In the genomic region with DNA sequence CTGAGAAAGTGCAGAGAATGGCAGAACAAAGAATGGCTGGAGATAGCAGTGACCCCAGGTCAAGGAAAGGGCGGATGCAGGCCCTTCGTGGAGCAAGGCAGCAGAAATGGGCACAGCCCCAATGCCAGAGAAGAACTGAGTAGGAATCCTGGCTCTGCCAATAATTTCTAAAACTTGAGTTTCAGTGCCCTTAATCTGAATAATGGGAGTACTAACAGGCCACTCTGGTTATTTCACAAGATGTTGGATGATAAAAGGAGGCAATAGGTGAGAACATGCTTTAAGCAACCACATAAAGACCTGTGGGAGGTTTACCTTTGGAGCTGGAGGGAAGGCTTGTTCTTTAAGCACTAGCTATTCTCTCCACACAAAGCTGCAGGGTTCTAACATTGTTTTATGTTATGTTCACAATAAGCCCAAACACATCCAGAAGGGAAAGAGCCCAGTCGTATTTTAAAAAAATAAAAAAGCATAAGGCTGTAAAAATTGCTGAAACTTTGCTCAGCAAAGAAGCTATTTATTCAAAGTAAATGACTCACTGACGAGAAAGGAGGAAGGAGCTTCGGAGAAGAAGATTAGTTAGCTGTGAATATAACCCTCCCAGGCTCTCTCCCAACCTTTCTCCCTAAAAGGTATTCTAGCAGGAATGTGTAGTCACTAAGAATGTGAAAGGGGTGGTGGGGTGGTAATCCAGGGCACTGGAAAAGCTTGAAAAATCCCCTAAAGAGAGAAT, we compare ENCODE assay signal across 10 cellular contexts.
DNase-seq lines count a peak whose midpoint lies in the region; ATAC-seq and TF ChIP-seq lines count a peak whose summit lies in the region.
"Had no signal": no experiment of that assay in that cellular context is flagged by ENCODE, and none has a peak within 500 bp of the region (broad histone marks: within the 10 kb centered on the region; RNA-seq: fewer than 3 reads in every experiment).

No MANE protein-coding gene starts in this region.

- no peaks in the 10 kb centered on the region for H3K36me3 ChIP-seq in brain microvascular endothelial cell (replicated peaks)
- H3K36me3 ChIP-seq in stomach smooth muscle (ENCODE audit: control insufficient read depth in 2 of 2, insufficient read depth in 2 of 2, low read length in 2 of 2), result no peaks in the 10 kb centered on the region

- ATAC-seq in GM19023 (IDR thresholded peaks at IDR 0.05; ENCODE audit: unreplicated experiment), result no peak
- ATAC-seq: activated T-cell treated with anti-CD3 and anti-CD28 coated beads, Interleukin-2, amount 50 U/mL, for 72 hours had no signal

- no peaks in the 10 kb centered on the region for H3K27me3 ChIP-seq in brain microvascular endothelial cell (replicated peaks)
- no peaks in the 10 kb centered on the region for H3K27me3 ChIP-seq in stomach smooth muscle (ENCODE audit: control insufficient read depth in 1 of 2, insufficient read depth in 2 of 2, low read length in 2 of 2)

- H3K4me3 ChIP-seq in HFF-Myc (replicated peaks; ENCODE audit: low read depth, low read length), result no peak overlapping the region
- no peak overlapping the region for H3K4me3 ChIP-seq in brain microvascular endothelial cell (ENCODE audit: low read depth, low read length)
- no peak overlapping the region for H3K4me3 ChIP-seq in stomach smooth muscle (ENCODE audit: low read length in 2 of 2)

- DNase-seq in HFF-Myc (ENCODE audit: extremely low read depth, low read depth) (peak; percentile 17), brain microvascular endothelial cell (peak; percentile 30), iPS-NIHi7 (ENCODE audit: extremely low spot score) (peak; percentile 49), NCI-H2029 treated with DMSO at 0.1 percent for 48 hours (lab: John Stamatoyannopoulos, UW) (no peak), UCSD-AML1 (lab: John Stamatoyannopoulos, UW; ENCODE audit: unreplicated experiment) (no peak)
- no peak for DNase-seq in activated CD4-positive, alpha-beta T cell treated with anti-CD3 and anti-CD28 coated beads for 48 hours
- DNase-seq: activated T-cell treated with anti-CD3 and anti-CD28 coated beads, Interleukin-2, amount 50 U/mL, for 72 hours; GOT3 had no signal

- no peak for TF ChIP-seq CTCF in HFF-Myc (IDR thresholded peaks at IDR 0.05; ENCODE audit: low read depth, low read length, missing control alignments)
- no peak for TF ChIP-seq CTCF in brain microvascular endothelial cell (IDR thresholded peaks at IDR 0.05; ENCODE audit: low read depth, low read length, missing control alignments)

- no peak overlapping the region for H3K9ac ChIP-seq in stomach smooth muscle (ENCODE audit: low read length in 2 of 2)

- H3K4me1 ChIP-seq in stomach smooth muscle (ENCODE audit: control insufficient read depth, insufficient read depth, low read length), result peaks cover 6% of the 10 kb centered on the region

- H3K27ac ChIP-seq in brain microvascular endothelial cell (peak overlapping the region; percentile 27), stomach smooth muscle (ENCODE audit: low read length) (peak overlapping the region; percentile 37)

- H3K9me3 ChIP-seq in stomach smooth muscle (ENCODE audit: control insufficient read depth in 2 of 2, low read length in 2 of 2), result no peaks in the 10 kb centered on the region

- in situ Hi-C loops in brain microvascular endothelial cell (cut with HindIII; ENCODE audit: low pct_ligation_motif_present, low sequenced_read_pairs), result no loop called here

Comparison
In these comparisons a context has a peak if more than half of its experiments do, and no peak if none do; other contexts are left out.
1. DNase-seq: peak in HFF-Myc (single experiment), brain microvascular endothelial cell (single experiment) and iPS-NIHi7 (single experiment); none in NCI-H2029 treated with DMSO at 0.1 percent for 48 hours (single experiment), UCSD-AML1 (single experiment) and activated CD4-positive, alpha-beta T cell treated with anti-CD3 and anti-CD28 coated beads for 48 hours (single experiment).